1 cellular context compared by ENCODE assay signal in genomic region chr19:15125232-15126067, GRCh38.
A peak's percentile ranks its signal among the peaks of the same experiment; 100 is the strongest.
TF ChIP-seq lines count a peak whose summit lies in the region.

No MANE protein-coding gene starts in this region.

TF ChIP-seq in GM12878, 131 proteins besides CTCF, POLR2A, EP300 and RAD21 (continued from another document and continues in another):
- TF ChIP-seq CEBPZ (IDR thresholded peaks at IDR 0.05; ENCODE audit: low read depth, low read length) (no peak), TCF7 (IDR thresholded peaks at IDR 0.05; ENCODE audit: borderline replicate concordance) (no peak), RB1 (IDR thresholded peaks at IDR 0.05; ENCODE audit: borderline replicate concordance) (peak; percentile 91; the same call in 1 of the 2 replicates), SREBF2 (IDR thresholded peaks at IDR 0.05; ENCODE audit: low read length) (no peak), CHD2 (IDR thresholded peaks at IDR 0.05; ENCODE audit: borderline replicate concordance, low read depth, low read length) (peak; percentile 76), CREB1 (IDR thresholded peaks at IDR 0.05; ENCODE audit: low read depth) (peak; percentile 74), ATF3 (IDR thresholded peaks at IDR 0.05; ENCODE audit: borderline replicate concordance, extremely low read depth, low read depth, low read length) (peak; percentile 84; the same call in 1 of the 2 replicates), ESRRA (IDR thresholded peaks at IDR 0.05; ENCODE audit: low read length) (no peak), NBN (IDR thresholded peaks at IDR 0.05) (peak; percentile 98), ETV6 (conservative IDR thresholded peaks at IDR 0.05 in 1 of 2, IDR thresholded peaks at IDR 0.05 in 1 of 2; ENCODE audit: borderline replicate concordance in 1 of 2, low read depth in 1 of 2) (no peak), CBX3 (IDR thresholded peaks at IDR 0.05; ENCODE audit: borderline replicate concordance, low read depth) (no peak), ZNF207 (IDR thresholded peaks at IDR 0.05; ENCODE audit: borderline replicate concordance) (peak; percentile 87), IKZF1 (conservative IDR thresholded peaks at IDR 0.05) (peak; percentile 95), STAT1 (conservative IDR thresholded peaks at IDR 0.05) (peak; percentile 90; the same call in 1 of the 2 replicates), ASH2L (IDR thresholded peaks at IDR 0.05; ENCODE audit: borderline replicate concordance, low read depth) (no peak), JUND (IDR thresholded peaks at IDR 0.05; ENCODE audit: low read depth, low read length) (no peak), FOS (IDR thresholded peaks at IDR 0.05; ENCODE audit: borderline replicate concordance, extremely low read depth, insufficient read length) (no peak), SUPT20H (IDR thresholded peaks at IDR 0.05; ENCODE audit: borderline replicate concordance, control insufficient read depth, low read depth, low read length) (no peak), HCFC1 (IDR thresholded peaks at IDR 0.05; ENCODE audit: low read length) (peak; percentile 53; the same call in 1 of the 2 replicates), MYC (IDR thresholded peaks at IDR 0.05; ENCODE audit: insufficient read depth, insufficient read length, insufficient replicate concordance, low read length, severe bottlenecking) (peak; percentile 79), FOXM1 (IDR thresholded peaks at IDR 0.05; ENCODE audit: low read depth, low read length) (no peak), NR2C2 (IDR thresholded peaks at IDR 0.05; ENCODE audit: borderline replicate concordance, control insufficient read depth, insufficient read length, low read depth) (no peak), IRF4 (IDR thresholded peaks at IDR 0.05; ENCODE audit: low read depth, low read length) (peak; percentile 66), STAT3 (IDR thresholded peaks at IDR 0.05; ENCODE audit: low read depth, low read length) (no peak), SKIL (IDR thresholded peaks at IDR 0.05; ENCODE audit: low read depth, poor library complexity, severe bottlenecking) (no peak)
- TF ChIP-seq, protein P1, sequence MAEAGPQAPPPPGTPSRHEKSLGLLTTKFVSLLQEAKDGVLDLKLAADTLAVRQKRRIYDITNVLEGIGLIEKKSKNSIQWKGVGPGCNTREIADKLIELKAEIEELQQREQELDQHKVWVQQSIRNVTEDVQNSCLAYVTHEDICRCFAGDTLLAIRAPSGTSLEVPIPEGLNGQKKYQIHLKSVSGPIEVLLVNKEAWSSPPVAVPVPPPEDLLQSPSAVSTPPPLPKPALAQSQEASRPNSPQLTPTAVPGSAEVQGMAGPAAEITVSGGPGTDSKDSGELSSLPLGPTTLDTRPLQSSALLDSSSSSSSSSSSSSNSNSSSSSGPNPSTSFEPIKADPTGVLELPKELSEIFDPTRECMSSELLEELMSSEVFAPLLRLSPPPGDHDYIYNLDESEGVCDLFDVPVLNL (IDR thresholded peaks at IDR 0.05; ENCODE audit: low read depth, low read length), result no peak
- TF ChIP-seq, protein P2, sequence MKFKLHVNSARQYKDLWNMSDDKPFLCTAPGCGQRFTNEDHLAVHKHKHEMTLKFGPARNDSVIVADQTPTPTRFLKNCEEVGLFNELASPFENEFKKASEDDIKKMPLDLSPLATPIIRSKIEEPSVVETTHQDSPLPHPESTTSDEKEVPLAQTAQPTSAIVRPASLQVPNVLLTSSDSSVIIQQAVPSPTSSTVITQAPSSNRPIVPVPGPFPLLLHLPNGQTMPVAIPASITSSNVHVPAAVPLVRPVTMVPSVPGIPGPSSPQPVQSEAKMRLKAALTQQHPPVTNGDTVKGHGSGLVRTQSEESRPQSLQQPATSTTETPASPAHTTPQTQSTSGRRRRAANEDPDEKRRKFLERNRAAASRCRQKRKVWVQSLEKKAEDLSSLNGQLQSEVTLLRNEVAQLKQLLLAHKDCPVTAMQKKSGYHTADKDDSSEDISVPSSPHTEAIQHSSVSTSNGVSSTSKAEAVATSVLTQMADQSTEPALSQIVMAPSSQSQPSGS (IDR thresholded peaks at IDR 0.05; ENCODE audit: low read length), result no peak
- TF ChIP-seq, protein P3, sequence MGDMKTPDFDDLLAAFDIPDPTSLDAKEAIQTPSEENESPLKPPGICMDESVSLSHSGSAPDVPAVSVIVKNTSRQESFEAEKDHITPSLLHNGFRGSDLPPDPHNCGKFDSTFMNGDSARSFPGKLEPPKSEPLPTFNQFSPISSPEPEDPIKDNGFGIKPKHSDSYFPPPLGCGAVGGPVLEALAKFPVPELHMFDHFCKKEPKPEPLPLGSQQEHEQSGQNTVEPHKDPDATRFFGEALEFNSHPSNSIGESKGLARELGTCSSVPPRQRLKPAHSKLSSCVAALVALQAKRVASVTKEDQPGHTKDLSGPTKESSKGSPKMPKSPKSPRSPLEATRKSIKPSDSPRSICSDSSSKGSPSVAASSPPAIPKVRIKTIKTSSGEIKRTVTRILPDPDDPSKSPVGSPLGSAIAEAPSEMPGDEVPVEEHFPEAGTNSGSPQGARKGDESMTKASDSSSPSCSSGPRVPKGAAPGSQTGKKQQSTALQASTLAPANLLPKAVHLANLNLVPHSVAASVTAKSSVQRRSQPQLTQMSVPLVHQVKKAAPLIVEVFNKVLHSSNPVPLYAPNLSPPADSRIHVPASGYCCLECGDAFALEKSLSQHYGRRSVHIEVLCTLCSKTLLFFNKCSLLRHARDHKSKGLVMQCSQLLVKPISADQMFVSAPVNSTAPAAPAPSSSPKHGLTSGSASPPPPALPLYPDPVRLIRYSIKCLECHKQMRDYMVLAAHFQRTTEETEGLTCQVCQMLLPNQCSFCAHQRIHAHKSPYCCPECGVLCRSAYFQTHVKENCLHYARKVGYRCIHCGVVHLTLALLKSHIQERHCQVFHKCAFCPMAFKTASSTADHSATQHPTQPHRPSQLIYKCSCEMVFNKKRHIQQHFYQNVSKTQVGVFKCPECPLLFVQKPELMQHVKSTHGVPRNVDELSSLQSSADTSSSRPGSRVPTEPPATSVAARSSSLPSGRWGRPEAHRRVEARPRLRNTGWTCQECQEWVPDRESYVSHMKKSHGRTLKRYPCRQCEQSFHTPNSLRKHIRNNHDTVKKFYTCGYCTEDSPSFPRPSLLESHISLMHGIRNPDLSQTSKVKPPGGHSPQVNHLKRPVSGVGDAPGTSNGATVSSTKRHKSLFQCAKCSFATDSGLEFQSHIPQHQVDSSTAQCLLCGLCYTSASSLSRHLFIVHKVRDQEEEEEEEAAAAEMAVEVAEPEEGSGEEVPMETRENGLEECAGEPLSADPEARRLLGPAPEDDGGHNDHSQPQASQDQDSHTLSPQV (IDR thresholded peaks at IDR 0.05), result no peak
- TF ChIP-seq, protein P4, sequence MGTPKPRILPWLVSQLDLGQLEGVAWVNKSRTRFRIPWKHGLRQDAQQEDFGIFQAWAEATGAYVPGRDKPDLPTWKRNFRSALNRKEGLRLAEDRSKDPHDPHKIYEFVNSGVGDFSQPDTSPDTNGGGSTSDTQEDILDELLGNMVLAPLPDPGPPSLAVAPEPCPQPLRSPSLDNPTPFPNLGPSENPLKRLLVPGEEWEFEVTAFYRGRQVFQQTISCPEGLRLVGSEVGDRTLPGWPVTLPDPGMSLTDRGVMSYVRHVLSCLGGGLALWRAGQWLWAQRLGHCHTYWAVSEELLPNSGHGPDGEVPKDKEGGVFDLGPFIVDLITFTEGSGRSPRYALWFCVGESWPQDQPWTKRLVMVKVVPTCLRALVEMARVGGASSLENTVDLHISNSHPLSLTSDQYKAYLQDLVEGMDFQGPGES (IDR thresholded peaks at IDR 0.05), result peak; percentile 72
- TF ChIP-seq, protein P5, sequence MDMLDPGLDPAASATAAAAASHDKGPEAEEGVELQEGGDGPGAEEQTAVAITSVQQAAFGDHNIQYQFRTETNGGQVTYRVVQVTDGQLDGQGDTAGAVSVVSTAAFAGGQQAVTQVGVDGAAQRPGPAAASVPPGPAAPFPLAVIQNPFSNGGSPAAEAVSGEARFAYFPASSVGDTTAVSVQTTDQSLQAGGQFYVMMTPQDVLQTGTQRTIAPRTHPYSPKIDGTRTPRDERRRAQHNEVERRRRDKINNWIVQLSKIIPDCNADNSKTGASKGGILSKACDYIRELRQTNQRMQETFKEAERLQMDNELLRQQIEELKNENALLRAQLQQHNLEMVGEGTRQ (IDR thresholded peaks at IDR 0.05; ENCODE audit: borderline replicate concordance, low read depth, low read length), result peak; percentile 91
- TF ChIP-seq, protein P6, sequence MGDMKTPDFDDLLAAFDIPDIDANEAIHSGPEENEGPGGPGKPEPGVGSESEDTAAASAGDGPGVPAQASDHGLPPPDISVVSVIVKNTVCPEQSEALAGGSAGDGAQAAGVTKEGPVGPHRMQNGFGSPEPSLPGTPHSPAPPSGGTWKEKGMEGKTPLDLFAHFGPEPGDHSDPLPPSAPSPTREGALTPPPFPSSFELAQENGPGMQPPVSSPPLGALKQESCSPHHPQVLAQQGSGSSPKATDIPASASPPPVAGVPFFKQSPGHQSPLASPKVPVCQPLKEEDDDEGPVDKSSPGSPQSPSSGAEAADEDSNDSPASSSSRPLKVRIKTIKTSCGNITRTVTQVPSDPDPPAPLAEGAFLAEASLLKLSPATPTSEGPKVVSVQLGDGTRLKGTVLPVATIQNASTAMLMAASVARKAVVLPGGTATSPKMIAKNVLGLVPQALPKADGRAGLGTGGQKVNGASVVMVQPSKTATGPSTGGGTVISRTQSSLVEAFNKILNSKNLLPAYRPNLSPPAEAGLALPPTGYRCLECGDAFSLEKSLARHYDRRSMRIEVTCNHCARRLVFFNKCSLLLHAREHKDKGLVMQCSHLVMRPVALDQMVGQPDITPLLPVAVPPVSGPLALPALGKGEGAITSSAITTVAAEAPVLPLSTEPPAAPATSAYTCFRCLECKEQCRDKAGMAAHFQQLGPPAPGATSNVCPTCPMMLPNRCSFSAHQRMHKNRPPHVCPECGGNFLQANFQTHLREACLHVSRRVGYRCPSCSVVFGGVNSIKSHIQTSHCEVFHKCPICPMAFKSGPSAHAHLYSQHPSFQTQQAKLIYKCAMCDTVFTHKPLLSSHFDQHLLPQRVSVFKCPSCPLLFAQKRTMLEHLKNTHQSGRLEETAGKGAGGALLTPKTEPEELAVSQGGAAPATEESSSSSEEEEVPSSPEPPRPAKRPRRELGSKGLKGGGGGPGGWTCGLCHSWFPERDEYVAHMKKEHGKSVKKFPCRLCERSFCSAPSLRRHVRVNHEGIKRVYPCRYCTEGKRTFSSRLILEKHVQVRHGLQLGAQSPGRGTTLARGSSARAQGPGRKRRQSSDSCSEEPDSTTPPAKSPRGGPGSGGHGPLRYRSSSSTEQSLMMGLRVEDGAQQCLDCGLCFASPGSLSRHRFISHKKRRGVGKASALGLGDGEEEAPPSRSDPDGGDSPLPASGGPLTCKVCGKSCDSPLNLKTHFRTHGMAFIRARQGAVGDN (IDR thresholded peaks at IDR 0.05), result peak; percentile 81
- TF ChIP-seq, protein P7, sequence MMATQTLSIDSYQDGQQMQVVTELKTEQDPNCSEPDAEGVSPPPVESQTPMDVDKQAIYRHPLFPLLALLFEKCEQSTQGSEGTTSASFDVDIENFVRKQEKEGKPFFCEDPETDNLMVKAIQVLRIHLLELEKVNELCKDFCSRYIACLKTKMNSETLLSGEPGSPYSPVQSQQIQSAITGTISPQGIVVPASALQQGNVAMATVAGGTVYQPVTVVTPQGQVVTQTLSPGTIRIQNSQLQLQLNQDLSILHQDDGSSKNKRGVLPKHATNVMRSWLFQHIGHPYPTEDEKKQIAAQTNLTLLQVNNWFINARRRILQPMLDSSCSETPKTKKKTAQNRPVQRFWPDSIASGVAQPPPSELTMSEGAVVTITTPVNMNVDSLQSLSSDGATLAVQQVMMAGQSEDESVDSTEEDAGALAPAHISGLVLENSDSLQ (IDR thresholded peaks at IDR 0.05), result peak; percentile 82
- TF ChIP-seq, protein P8, sequence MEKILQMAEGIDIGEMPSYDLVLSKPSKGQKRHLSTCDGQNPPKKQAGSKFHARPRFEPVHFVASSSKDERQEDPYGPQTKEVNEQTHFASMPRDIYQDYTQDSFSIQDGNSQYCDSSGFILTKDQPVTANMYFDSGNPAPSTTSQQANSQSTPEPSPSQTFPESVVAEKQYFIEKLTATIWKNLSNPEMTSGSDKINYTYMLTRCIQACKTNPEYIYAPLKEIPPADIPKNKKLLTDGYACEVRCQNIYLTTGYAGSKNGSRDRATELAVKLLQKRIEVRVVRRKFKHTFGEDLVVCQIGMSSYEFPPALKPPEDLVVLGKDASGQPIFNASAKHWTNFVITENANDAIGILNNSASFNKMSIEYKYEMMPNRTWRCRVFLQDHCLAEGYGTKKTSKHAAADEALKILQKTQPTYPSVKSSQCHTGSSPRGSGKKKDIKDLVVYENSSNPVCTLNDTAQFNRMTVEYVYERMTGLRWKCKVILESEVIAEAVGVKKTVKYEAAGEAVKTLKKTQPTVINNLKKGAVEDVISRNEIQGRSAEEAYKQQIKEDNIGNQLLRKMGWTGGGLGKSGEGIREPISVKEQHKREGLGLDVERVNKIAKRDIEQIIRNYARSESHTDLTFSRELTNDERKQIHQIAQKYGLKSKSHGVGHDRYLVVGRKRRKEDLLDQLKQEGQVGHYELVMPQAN (conservative IDR thresholded peaks at IDR 0.05), result peak; percentile 69; the same call in 1 of the 2 replicates
